ENCODE assay signal across 10 cellular contexts in the genomic region with DNA sequence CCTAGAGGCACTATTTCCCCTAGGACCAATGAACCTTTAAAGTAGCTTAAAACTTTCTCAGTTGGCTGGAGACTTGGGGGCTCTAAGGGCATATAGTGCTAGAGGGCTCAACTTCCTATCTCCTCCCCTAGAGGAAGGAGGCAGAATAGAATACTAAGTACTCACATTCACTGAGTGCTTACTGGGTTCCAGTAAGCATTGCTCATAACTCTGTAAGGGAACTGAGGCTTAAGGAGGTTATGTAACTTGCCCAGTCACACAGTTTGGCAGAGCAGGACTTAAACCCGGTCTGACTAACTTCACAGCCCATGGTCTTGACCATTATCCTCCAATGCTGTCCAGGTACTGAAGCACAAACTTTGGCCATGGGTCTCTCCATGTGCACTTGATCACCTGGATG. TPM values are rescaled to one million over a fixed set of nuclear protein-coding genes. Genes with fewer than 3 reads are reported as not detected.
DNase-seq lines count a peak whose midpoint lies in the region; ATAC-seq and TF ChIP-seq lines count a peak whose summit lies in the region.
"Had no signal": no experiment of that assay in that cellular context is flagged by ENCODE, and none has a peak within 500 bp of the region (broad histone marks: within the 10 kb centered on the region; RNA-seq: fewer than 3 reads in every experiment).

No MANE protein-coding gene starts in this region.

- H3K4me3 ChIP-seq in osteoblast (ENCODE audit: insufficient read depth, low read length): no peak overlapping the region

- H3K9me3 Mint-ChIP-seq in activated CD4-positive, alpha-beta memory T cell treated with anti-CD3 and anti-CD28 coated beads for 36 hours: no peaks in the 10 kb centered on the region

- TF ChIP-seq CTCF in GM12872 (IDR thresholded peaks at IDR 0.05; ENCODE audit: insufficient read depth, low read depth, low read length): peak; percentile 9; the same call in 1 of the 3 replicates
- TF ChIP-seq CTCF in osteoblast (IDR thresholded peaks at IDR 0.05; ENCODE audit: extremely low read depth, low read depth, low read length): peak; percentile 31

- H3K4me1 Mint-ChIP-seq in activated CD4-positive, alpha-beta memory T cell treated with anti-CD3 and anti-CD28 coated beads for 36 hours (ENCODE audit: low read depth): peaks cover 3% of the 10 kb centered on the region

- no peak overlapping the region for H3K27ac Mint-ChIP-seq in activated CD4-positive, alpha-beta memory T cell treated with anti-CD3 and anti-CD28 coated beads for 36 hours

- H3K9me3 ChIP-seq in osteoblast (ENCODE audit: low read depth, low read length): no peaks in the 10 kb centered on the region

- POLR2A ChIA-PET in activated CD4-positive, alpha-beta memory T cell treated with anti-CD3 and anti-CD28 coated beads for 36 hours (lab: Charles Lee): no interaction called here

- no peak overlapping the region for H2AFZ ChIP-seq in osteoblast (ENCODE audit: low read length)

- intact Hi-C loops in activated CD4-positive, alpha-beta memory T cell treated with anti-CD3 and anti-CD28 coated beads for 36 hours (cut with micrococcal nuclease): no loop called here

- no peak overlapping the region for H3K4me2 ChIP-seq in osteoblast (ENCODE audit: insufficient read depth, low read length)

- CTCF ChIA-PET in activated CD4-positive, alpha-beta memory T cell treated with anti-CD3 and anti-CD28 coated beads for 36 hours (lab: Charles Lee): interaction anchor here (0.6 to 1.9 kb wide), 3 partner anchors 9 to 531 kb away, joined by 3 to 6 read pairs (median 5); no protein-coding TSS in a partner anchor

- no peaks in the 10 kb centered on the region for H3K36me3 ChIP-seq in osteoblast (ENCODE audit: insufficient read depth, low read length)

- H4K20me1 ChIP-seq in osteoblast (ENCODE audit: insufficient read depth, low read length): no peaks in the 10 kb centered on the region

- H3K36me3 Mint-ChIP-seq in activated CD4-positive, alpha-beta memory T cell treated with anti-CD3 and anti-CD28 coated beads for 36 hours: peaks cover 3% of the 10 kb centered on the region

- peaks cover 6% of the 10 kb centered on the region for H3K4me1 ChIP-seq in osteoblast (ENCODE audit: insufficient read depth, low read length)

- H3K4me3 Mint-ChIP-seq in activated CD4-positive, alpha-beta memory T cell treated with anti-CD3 and anti-CD28 coated beads for 36 hours: no peak overlapping the region

- H3K79me2 ChIP-seq in osteoblast (ENCODE audit: insufficient read depth, low read length): peaks cover 2% of the 10 kb centered on the region

- no peak for ATAC-seq in HG02884 (IDR thresholded peaks at IDR 0.05; ENCODE audit: unreplicated experiment)

- H3K27me3 ChIP-seq in osteoblast (ENCODE audit: insufficient read depth, low read length): no peaks in the 10 kb centered on the region

- H3K27me3 Mint-ChIP-seq in activated CD4-positive, alpha-beta memory T cell treated with anti-CD3 and anti-CD28 coated beads for 36 hours: no peaks in the 10 kb centered on the region

- H3K27ac ChIP-seq in epithelial cell of prostate: no peak overlapping the region
- no peak overlapping the region for H3K27ac ChIP-seq in osteoblast (ENCODE audit: low read depth, low read length)

- DNase-seq in NOMO-1 (lab: John Stamatoyannopoulos, UW; ENCODE audit: unreplicated experiment in 2 of 2) (peak; percentile 19 to 38), epithelial cell of prostate (ENCODE audit: low read depth, low spot score) (peak; percentile 40), osteoblast (ENCODE audit: insufficient read length, low spot score, missing footprints) (peak; percentile 62), cortex of kidney (lab: John Stamatoyannopoulos, UW) (no peak), cerebellar cortex (ENCODE audit: low spot score) (no peak)
- DNase-seq in activated CD4-positive, alpha-beta memory T cell treated with anti-CD3 and anti-CD28 coated beads for 36 hours: no peak
- DNase-seq: NCI-H1092 treated with DMSO at 0.1 percent for 48 hours, SHP77 treated with DMSO at 0.1 percent for 48 hours had no signal

RNA-seq across cellular contexts. Expression of a gene that starts 12.5 kb away (rescaled TPM):
- total RNA-seq in osteoblast: 26.1 and 30.4 TPM in 2 replicates
- 10 to 100 TPM in 1 of 2 experiments, 1 to 10 TPM in 1; 9.3 to 10.6 TPM for total RNA-seq in activated CD4-positive, alpha-beta memory T cell treated with anti-CD3 and anti-CD28 coated beads for 36 hours

RNA-seq across cellular contexts. Expression of a gene that starts 13.1 kb away (rescaled TPM):
- 17.7 and 23.6 TPM in 2 replicates for total RNA-seq in osteoblast
- 10 to 100 TPM; 23.0 to 27.8 TPM for total RNA-seq in activated CD4-positive, alpha-beta memory T cell treated with anti-CD3 and anti-CD28 coated beads for 36 hours

Comparison
In these comparisons a context has a peak if more than half of its experiments do, and no peak if none do; other contexts are left out.
1. DNase-seq: peak in NOMO-1 (2 of 2), epithelial cell of prostate (single experiment) and osteoblast (single experiment); none in activated CD4-positive, alpha-beta memory T cell treated with anti-CD3 and anti-CD28 coated beads for 36 hours (single experiment), cortex of kidney (single experiment) and cerebellar cortex (single experiment).